In genomic region chr22:38827510-38827909, GRCh38 we compare ENCODE assay signal across 27 cellular contexts.
"Had no signal": no experiment of that assay in that cellular context is flagged by ENCODE, and none has a peak within 500 bp of the region (broad histone marks: within the 10 kb centered on the region; RNA-seq: fewer than 3 reads in every experiment).

No MANE protein-coding gene starts in this region.

- FAIRE-seq: colon, endometrium, endothelial cell of umbilical vein, frontal cortex had no signal

- H3K9me3 ChIP-seq: colonic mucosa, esophagus muscularis mucosa, esophagus squamous epithelium, gastrocnemius medialis, gastroesophageal sphincter, heart left ventricle had no signal

- H3K27ac ChIP-seq: colonic mucosa, coronary artery, epithelial cell of prostate, esophagus muscularis mucosa, esophagus squamous epithelium, foreskin keratinocyte, gastrocnemius medialis, gastroesophageal sphincter, heart left ventricle, heart right ventricle had no signal

- H3K27me3 ChIP-seq: colonic mucosa, dorsolateral prefrontal cortex, esophagus muscularis mucosa, esophagus squamous epithelium, foreskin keratinocyte, gastroesophageal sphincter, heart left ventricle, heart right ventricle had no signal

- ATAC-seq: effector memory CD8-positive, alpha-beta T cell; esophagus mucosa; foreskin keratinocyte; gastrocnemius medialis; gastroesophageal sphincter; heart left ventricle; heart right ventricle had no signal

- H3K4me3 ChIP-seq: colonic mucosa, coronary artery, dorsolateral prefrontal cortex, esophagus muscularis mucosa, esophagus squamous epithelium, gastrocnemius medialis, gastroesophageal sphincter, heart left ventricle, heart right ventricle had no signal

- H3K36me3 ChIP-seq: colonic mucosa, esophagus squamous epithelium, gastrocnemius medialis, heart left ventricle had no signal

- H3K4me1 ChIP-seq: colonic mucosa, esophagus muscularis mucosa, esophagus squamous epithelium, foreskin keratinocyte, gastrocnemius medialis, gastroesophageal sphincter, heart left ventricle had no signal

- DNase-seq: colonic mucosa; cortex of kidney; dermis blood vessel endothelial cell; dorsolateral prefrontal cortex; effector CD4-positive, alpha-beta T cell; effector CD8-positive, alpha-beta T cell; effector memory CD4-positive, alpha-beta T cell; effector memory CD8-positive, alpha-beta T cell; endodermal cell; erythroblast; esophagus squamous epithelium; foreskin fibroblast; foreskin keratinocyte; foreskin melanocyte; gastrocnemius medialis; glutamatergic neuron; heart left ventricle; heart right ventricle had no signal
